In genomic region chr3:108090701-108091497, GRCh38 we compare ENCODE assay signal across 8 cellular contexts. TPM values are rescaled to one million over a fixed set of nuclear protein-coding genes. Genes with fewer than 3 reads are reported as not detected.
DNase-seq lines count a peak whose midpoint lies in the region; ATAC-seq and TF ChIP-seq lines count a peak whose summit lies in the region.

CD47 (minus strand) TSS chr3:108091031; CDS start chr3:108090908, 123 bp downstream.

- peak; percentile 97 for DNase-seq in DMS 273 (lab: John Stamatoyannopoulos, UW; ENCODE audit: unreplicated experiment)
- peak; percentile 92 for DNase-seq in OCI-M1 (lab: John Stamatoyannopoulos, UW)
- DNase-seq in activated T-cell treated with anti-CD3 and anti-CD28 coated beads, Interleukin-2, amount 50 U/mL, for 1 hour: peak; percentile 98
- DNase-seq in epithelial cell of proximal tubule (ENCODE audit: low read depth): no peak
- DNase-seq in mucosa of gallbladder (ENCODE audit: low spot score): peak; percentile 95
- DNase-seq in stimulated activated CD8-positive, alpha-beta memory T cell treated with anti-CD3 and anti-CD28 coated beads, Interleukin-4, amount 100 ng/mL, for 24 hours (ENCODE audit: low read depth): peak; percentile 95

- no peak for TF ChIP-seq EP300 in Ishikawa (IDR thresholded peaks at IDR 0.05; ENCODE audit: borderline replicate concordance)

- no peak for TF ChIP-seq RAD21 in Ishikawa (IDR thresholded peaks at IDR 0.05; ENCODE audit: low read depth)

- peak within 1 kb of the TSS; percentile 71 for H3K4me3 ChIP-seq in epithelial cell of proximal tubule (ENCODE audit: low read depth, low read length)

- no peak for TF ChIP-seq CTCF in epithelial cell of proximal tubule (conservative IDR thresholded peaks at IDR 0.05; ENCODE audit: low read depth, low read length)

- ATAC-seq in GM21529 (IDR thresholded peaks at IDR 0.05; ENCODE audit: unreplicated experiment): peak; percentile 62

TF ChIP-seq in Ishikawa, 13 proteins besides CTCF, POLR2A, EP300 and RAD21:
- no peak for TF ChIP-seq NFIC (IDR thresholded peaks at IDR 0.05)
- no peak for TF ChIP-seq USF1 (IDR thresholded peaks at IDR 0.05)
- no peak for TF ChIP-seq TEAD4 (IDR thresholded peaks at IDR 0.05)
- TF ChIP-seq TAF1 (IDR thresholded peaks at IDR 0.05; ENCODE audit: low read depth): no peak; the same call in 1 of the 2 replicates
- TF ChIP-seq MAX (IDR thresholded peaks at IDR 0.05): peak; percentile 75; the same call in 1 of the 2 replicates
- TF ChIP-seq REST (IDR thresholded peaks at IDR 0.05; ENCODE audit: low read depth): no peak
- 0 out of 2 replicates have a peak, but pooled peaks have one; percentile 19 for TF ChIP-seq ZBTB7A (IDR thresholded peaks at IDR 0.05; ENCODE audit: low read depth)
- TF ChIP-seq EGR1 (IDR thresholded peaks at IDR 0.05): peak; percentile 14; the same call in 1 of the 2 replicates
TF ChIP-seq in Ishikawa: peak in this region for 3.

RNA-seq across cellular contexts. Expression of gene CD47, which starts in this region (rescaled TPM):
- 81.0 and 141 TPM in 2 replicates for total RNA-seq in epithelial cell of proximal tubule
- 96.4 TPM for total RNA-seq in mucosa of gallbladder
